In genomic region chr10:84179059-84179710, GRCh38 we compare ENCODE assay signal across 8 cellular contexts. TPM values are rescaled to one million over a fixed set of nuclear protein-coding genes. Genes with fewer than 3 reads are reported as not detected.
DNase-seq lines count a peak whose midpoint lies in the region; ATAC-seq, FAIRE-seq and TF ChIP-seq lines count a peak whose summit lies in the region.

No MANE protein-coding gene starts in this region.

- H3K27me3 Mint-ChIP-seq in GM23338 (ENCODE audit: insufficient read depth, low read depth, poor library complexity) (peaks cover 5% of the 10 kb centered on the region), astrocyte (ENCODE audit: low read depth, unreplicated experiment) (no peaks in the 10 kb centered on the region)

- H3K4me3 Mint-ChIP-seq in GM23338, result no peak overlapping the region
- H3K4me3 Mint-ChIP-seq in astrocyte (ENCODE audit: unreplicated experiment), result no peak overlapping the region

- H3K36me3 ChIP-seq in right atrium auricular region, result no peaks in the 10 kb centered on the region
- no peaks in the 10 kb centered on the region for H3K36me3 ChIP-seq in GM23338 (ENCODE audit: insufficient read depth)
- no peaks in the 10 kb centered on the region for H3K36me3 ChIP-seq in MG63
- no peaks in the 10 kb centered on the region for H3K36me3 ChIP-seq in astrocyte (ENCODE audit: insufficient read depth, low read length)
- no peaks in the 10 kb centered on the region for H3K36me3 ChIP-seq in mucosa of descending colon (ENCODE audit: low read depth)

- H3K4me1 Mint-ChIP-seq in GM23338 (peaks cover 4% of the 10 kb centered on the region; the same call in 1 of the 3 replicates), astrocyte (ENCODE audit: low read depth, unreplicated experiment) (no peaks in the 10 kb centered on the region)

- no peaks in the 10 kb centered on the region for H3K9me3 ChIP-seq in right atrium auricular region
- no peaks in the 10 kb centered on the region for H3K9me3 ChIP-seq in MG63
- no peaks in the 10 kb centered on the region for H3K9me3 ChIP-seq in astrocyte (ENCODE audit: insufficient read depth, low read depth, low read length)
- no peaks in the 10 kb centered on the region for H3K9me3 ChIP-seq in mucosa of descending colon

- H3K9me2 ChIP-seq in GM23338 (ENCODE audit: insufficient read depth), result no peaks in the 10 kb centered on the region

- H3K79me2 ChIP-seq in GM23338 (replicated peaks; ENCODE audit: insufficient read depth) (no peaks in the 10 kb centered on the region), astrocyte (ENCODE audit: insufficient read depth, low read length) (no peaks in the 10 kb centered on the region)

- H3K9me3 Mint-ChIP-seq in GM23338 (peaks cover 18% of the 10 kb centered on the region), astrocyte (ENCODE audit: unreplicated experiment) (no peaks in the 10 kb centered on the region)

- no peak overlapping the region for H3K9ac ChIP-seq in astrocyte (ENCODE audit: low read length)

- H3K27ac Mint-ChIP-seq in GM23338 (no peak overlapping the region), astrocyte (ENCODE audit: unreplicated experiment) (no peak overlapping the region)

- TF ChIP-seq CTCF in right atrium auricular region (IDR thresholded peaks at IDR 0.05) (no peak), GM23338 (conservative IDR thresholded peaks at IDR 0.05; ENCODE audit: low read depth in 2 of 2) (no peak), astrocyte (IDR thresholded peaks at IDR 0.05; ENCODE audit: insufficient read depth, low read depth, low read length) (no peak), mucosa of descending colon (IDR thresholded peaks at IDR 0.05) (no peak)

- no peak overlapping the region for H3K4me2 ChIP-seq in GM23338
- H3K4me2 ChIP-seq in astrocyte (ENCODE audit: low read length), result no peak overlapping the region

- H3K27ac ChIP-seq in right atrium auricular region (no peak overlapping the region), GM23338 (ENCODE audit: low read depth) (no peak overlapping the region), astrocyte (ENCODE audit: low read depth, low read length) (no peak overlapping the region)

- peak; percentile 19 for ATAC-seq in Right ventricle myocardium superior (ENCODE audit: poor library complexity)
- no peak for ATAC-seq in GM23338
- ATAC-seq in mucosa of descending colon, result peak; percentile 74

- intact Hi-C loops in Right ventricle myocardium superior (cut with DNase I) (no loop called here), mucosa of descending colon (cut with DNase I, micrococcal nuclease) (no loop called here)

- H3F3A ChIP-seq in GM23338 (replicated peaks; ENCODE audit: low read depth), result no peaks in the 10 kb centered on the region

- H3K4me3 ChIP-seq in right atrium auricular region, result no peak overlapping the region
- no peak overlapping the region for H3K4me3 ChIP-seq in GM23338
- H3K4me3 ChIP-seq in MG63, result no peak overlapping the region
- H3K4me3 ChIP-seq in astrocyte (ENCODE audit: insufficient read depth, low read depth, low read length), result no peak overlapping the region
- H3K4me3 ChIP-seq in mucosa of descending colon, result no peak overlapping the region

- H3K27me3 ChIP-seq in right atrium auricular region, result no peaks in the 10 kb centered on the region
- H3K27me3 ChIP-seq in GM23338 (ENCODE audit: insufficient read depth), result no peaks in the 10 kb centered on the region
- H3K27me3 ChIP-seq in MG63, result no peaks in the 10 kb centered on the region; the same call in 1 of the 2 replicates
- no peaks in the 10 kb centered on the region for H3K27me3 ChIP-seq in astrocyte (ENCODE audit: insufficient read depth, low read length)

- H3K36me3 Mint-ChIP-seq in GM23338 (ENCODE audit: low read depth), result peaks cover 5% of the 10 kb centered on the region; the same call in 1 of the 3 replicates
- no peaks in the 10 kb centered on the region for H3K36me3 Mint-ChIP-seq in astrocyte (ENCODE audit: low read depth, unreplicated experiment)

- H2AFZ ChIP-seq in GM23338 (peak overlapping the region; percentile 23; the same call in 1 of the 2 replicates), astrocyte (ENCODE audit: low read depth, low read length) (no peak overlapping the region)

- H3K4me1 ChIP-seq in right atrium auricular region, result no peaks in the 10 kb centered on the region
- H3K4me1 ChIP-seq in GM23338 (ENCODE audit: insufficient read depth), result no peaks in the 10 kb centered on the region
- H3K4me1 ChIP-seq in astrocyte (ENCODE audit: insufficient read depth, low read length), result no peaks in the 10 kb centered on the region
- H3K4me1 ChIP-seq in mucosa of descending colon (ENCODE audit: low read depth), result peaks cover 13% of the 10 kb centered on the region

- DNase-seq in Right ventricle myocardium superior, result peak; percentile 45
- DNase-seq in right atrium auricular region (ENCODE audit: low spot score), result no peak
- DNase-seq in GM23338 (ENCODE audit: low spot score), result no peak
- DNase-seq in MG63, result peak; percentile 73
- peak; percentile 40 for DNase-seq in astrocyte (ENCODE audit: low read depth)
- DNase-seq in mucosa of descending colon, result peak; percentile 58 to 65 (median 61)
- no peak for DNase-seq in stimulated activated CD4-positive, alpha-beta T cell treated with anti-CD3 and anti-CD28 coated beads, Interleukin-4, amount 100 ng/mL, for 24 hours
- no peak for DNase-seq in COLO829 (ENCODE audit: low spot score)

- no peak for FAIRE-seq in astrocyte (lab: Jason Lieb, UNC)

- H4K20me1 ChIP-seq in GM23338 (replicated peaks; ENCODE audit: insufficient read depth) (no peaks in the 10 kb centered on the region), astrocyte (ENCODE audit: insufficient read depth, low read length) (no peaks in the 10 kb centered on the region)

TF ChIP-seq in GM23338, 12 proteins besides CTCF, POLR2A, EP300 and RAD21 (continues in another document):
- TF ChIP-seq ZNF331 (CRISPR knock-in tag; IDR thresholded peaks at IDR 0.05; ENCODE audit: low read depth), result no peak
- TF ChIP-seq JUNB (IDR thresholded peaks at IDR 0.05; ENCODE audit: unreplicated experiment), result no peak
- no peak for TF ChIP-seq EZH2 (IDR thresholded peaks at IDR 0.05; ENCODE audit: low read depth, unreplicated experiment)
- no peak for TF ChIP-seq CREB1 (CRISPR knock-in tag; IDR thresholded peaks at IDR 0.05; ENCODE audit: low read depth)
- TF ChIP-seq ETS1 (IDR thresholded peaks at IDR 0.05), result no peak

RNA-seq across cellular contexts. Expression of gene GPR15LG, which starts 5.6 kb away (rescaled TPM):
- total RNA-seq in Right ventricle myocardium superior (not detected), right atrium auricular region (not detected), astrocyte (not detected in 2 replicates), mucosa of descending colon (100 to 1,000 TPM; 231 to 725 (median 467) TPM)
- not detected in 2 replicates for total RNA-seq in GM23338 (2014; rRNA removed; shearing (Covaris generic))
- not detected in 2 replicates for polyA plus RNA-seq in GM23338 (2016; fragmentation: Nextera tagmentation; extraction: Ambion mirVana)
- not detected in 2 replicates for total RNA-seq in MG63 (2014; rRNA removed; shearing (Covaris generic); ENCODE audit: low replicate concordance)

RNA-seq across cellular contexts. Expression of gene CDHR1, which starts 15.2 kb away (rescaled TPM):
- 0.32 TPM for total RNA-seq in Right ventricle myocardium superior
- 1 to 10 TPM in 1 of 2 donors, under 1 TPM in 1; 0.55 to 1.6 TPM for total RNA-seq in right atrium auricular region
- total RNA-seq in GM23338 (2014; rRNA removed; shearing (Covaris generic)), result 6.6 and 6.7 TPM in 2 replicates
- 3.2 TPM in 2 replicates for polyA plus RNA-seq in GM23338 (2016; fragmentation: Nextera tagmentation; extraction: Ambion mirVana)
- total RNA-seq in MG63 (2014; rRNA removed; shearing (Covaris generic); ENCODE audit: low replicate concordance), result not detected in 2 replicates
- total RNA-seq in astrocyte, result 0.41 and 0.75 TPM in 2 replicates
- 100 to 1,000 TPM in 2 of 3 donors, 10 to 100 TPM in 1; 39.6 to 169 (median 114) TPM for total RNA-seq in mucosa of descending colon

RNA-seq across cellular contexts. Expression of gene GHITM, which starts 39.9 kb away (rescaled TPM):
- total RNA-seq in Right ventricle myocardium superior (394 TPM), right atrium auricular region (100 to 1,000 TPM; 242 to 490 TPM), astrocyte (128 and 143 TPM in 2 replicates), mucosa of descending colon (100 to 1,000 TPM; 216 to 279 (median 271) TPM)
- total RNA-seq in GM23338 (2014; rRNA removed; shearing (Covaris generic)), result 105 and 106 TPM in 2 replicates
- 95.9 and 97.1 TPM in 2 replicates for polyA plus RNA-seq in GM23338 (2016; fragmentation: Nextera tagmentation; extraction: Ambion mirVana)
- total RNA-seq in MG63 (2014; rRNA removed; shearing (Covaris generic); ENCODE audit: low replicate concordance), result 168 and 181 TPM in 2 replicates

RNA-seq across cellular contexts. Expression of gene LRIT2, which starts 46.2 kb away (rescaled TPM):
- total RNA-seq in Right ventricle myocardium superior (not detected), right atrium auricular region (not detected), astrocyte (not detected in 2 replicates), mucosa of descending colon (not detected)
- total RNA-seq in GM23338 (2014; rRNA removed; shearing (Covaris generic)), result not detected in 2 replicates
- not detected in 2 replicates for polyA plus RNA-seq in GM23338 (2016; fragmentation: Nextera tagmentation; extraction: Ambion mirVana)
- not detected in 2 replicates for total RNA-seq in MG63 (2014; rRNA removed; shearing (Covaris generic); ENCODE audit: low replicate concordance)

Comparison
In these comparisons a context has a peak if more than half of its experiments do, and no peak if none do; other contexts are left out.
1. DNase-seq: peak in Right ventricle myocardium superior (single experiment), MG63 (single experiment), astrocyte (single experiment) and mucosa of descending colon (3 of 3); none in right atrium auricular region (single experiment), GM23338 (single experiment), stimulated activated CD4-positive, alpha-beta T cell treated with anti-CD3 and anti-CD28 coated beads, Interleukin-4, amount 100 ng/mL, for 24 hours (single experiment) and COLO829 (single experiment).
2. RNA of gene GPR15LG, which starts 5.6 kb away (total RNA-seq): 231 to 725 TPM in mucosa of descending colon; not detected in Right ventricle myocardium superior (single experiment), not detected in right atrium auricular region, not detected in GM23338, not detected in MG63 and not detected in astrocyte; every median in the first group is over 100 times any median in the second.